1 cellular context compared by ENCODE assay signal in the genomic region with DNA sequence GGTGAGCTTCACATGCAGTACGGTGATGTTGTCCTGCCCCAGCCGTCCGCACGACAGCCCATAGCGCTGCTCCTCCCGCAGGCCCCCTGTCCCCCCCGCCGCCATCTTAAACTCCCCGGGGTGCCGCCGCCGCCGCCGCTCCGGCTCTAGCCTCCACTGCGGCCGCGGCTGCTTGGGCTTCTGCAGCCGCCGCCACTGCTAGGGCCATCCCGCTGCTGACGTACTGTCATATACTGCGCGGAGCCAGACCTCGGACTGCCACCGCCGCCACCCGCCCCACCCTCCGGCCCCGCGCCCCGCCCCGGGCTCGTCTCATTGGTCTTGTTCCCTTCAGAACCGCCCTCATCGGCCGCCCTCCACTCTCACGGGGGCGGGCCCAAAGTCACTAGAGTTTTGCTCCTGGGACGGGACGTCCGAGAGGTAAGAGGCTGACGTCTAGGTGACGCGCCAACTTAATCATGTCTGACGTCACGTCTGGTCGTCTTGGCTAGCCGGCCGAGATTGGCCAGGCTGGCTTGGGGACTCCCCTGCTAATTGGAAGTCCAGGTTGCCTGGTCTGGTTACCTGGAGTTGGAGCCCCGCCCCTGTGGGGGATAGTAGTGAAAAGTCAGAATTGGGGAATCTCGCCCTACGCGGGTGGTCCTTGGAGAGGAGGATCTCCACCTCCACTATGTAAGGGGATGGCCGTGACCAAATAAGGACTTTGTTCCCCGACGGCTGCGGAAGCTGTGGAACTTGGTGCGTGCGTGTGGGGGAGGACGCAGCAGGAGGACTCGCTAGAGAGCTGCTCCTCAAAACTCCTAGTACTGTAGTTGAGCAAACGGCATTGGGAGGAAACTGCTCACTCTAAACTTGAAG.
TF ChIP-seq lines count a peak whose summit lies in the region.

A gene (minus strand): TSS at position 235 of the 858 bp plus-strand sequence. CDS start 130 bp downstream, at position 105.

TF ChIP-seq in HEK293, 187 proteins besides CTCF, POLR2A, EP300 and RAD21 (continued from another document and continues in another):
- TF ChIP-seq, protein P1, sequence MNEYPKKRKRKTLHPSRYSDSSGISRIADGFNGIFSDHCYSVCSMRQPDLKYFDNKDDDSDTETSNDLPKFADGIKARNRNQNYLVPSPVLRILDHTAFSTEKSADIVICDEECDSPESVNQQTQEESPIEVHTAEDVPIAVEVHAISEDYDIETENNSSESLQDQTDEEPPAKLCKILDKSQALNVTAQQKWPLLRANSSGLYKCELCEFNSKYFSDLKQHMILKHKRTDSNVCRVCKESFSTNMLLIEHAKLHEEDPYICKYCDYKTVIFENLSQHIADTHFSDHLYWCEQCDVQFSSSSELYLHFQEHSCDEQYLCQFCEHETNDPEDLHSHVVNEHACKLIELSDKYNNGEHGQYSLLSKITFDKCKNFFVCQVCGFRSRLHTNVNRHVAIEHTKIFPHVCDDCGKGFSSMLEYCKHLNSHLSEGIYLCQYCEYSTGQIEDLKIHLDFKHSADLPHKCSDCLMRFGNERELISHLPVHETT (tag by site-specific recombination; IDR thresholded peaks at IDR 0.05) = 0 out of 2 replicates have a peak, but pooled peaks have one; percentile 23
- TF ChIP-seq ZNF24 (tag by site-specific recombination; IDR thresholded peaks at IDR 0.05) = peak; percentile 63; the same call in 1 of the 2 replicates
- TF ChIP-seq ZNF629 (tag by site-specific recombination; IDR thresholded peaks at IDR 0.05) = peak; percentile 100
- TF ChIP-seq GLIS2 (tag by site-specific recombination; IDR thresholded peaks at IDR 0.05) = peak; percentile 79
- TF ChIP-seq ZNF311 (tag by site-specific recombination; IDR thresholded peaks at IDR 0.05; ENCODE audit: borderline replicate concordance) = no peak
- TF ChIP-seq ZNF341 (tag by site-specific recombination; IDR thresholded peaks at IDR 0.05; ENCODE audit: low read depth) = no peak; the same call in 1 of the 2 replicates
- TF ChIP-seq ZFP37 (tag by site-specific recombination; IDR thresholded peaks at IDR 0.05) = peak; percentile 35; the same call in 1 of the 2 replicates
- no peak for TF ChIP-seq ZNF292 (tag by site-specific recombination; IDR thresholded peaks at IDR 0.05; ENCODE audit: borderline replicate concordance, low read depth)
- TF ChIP-seq, protein P2, sequence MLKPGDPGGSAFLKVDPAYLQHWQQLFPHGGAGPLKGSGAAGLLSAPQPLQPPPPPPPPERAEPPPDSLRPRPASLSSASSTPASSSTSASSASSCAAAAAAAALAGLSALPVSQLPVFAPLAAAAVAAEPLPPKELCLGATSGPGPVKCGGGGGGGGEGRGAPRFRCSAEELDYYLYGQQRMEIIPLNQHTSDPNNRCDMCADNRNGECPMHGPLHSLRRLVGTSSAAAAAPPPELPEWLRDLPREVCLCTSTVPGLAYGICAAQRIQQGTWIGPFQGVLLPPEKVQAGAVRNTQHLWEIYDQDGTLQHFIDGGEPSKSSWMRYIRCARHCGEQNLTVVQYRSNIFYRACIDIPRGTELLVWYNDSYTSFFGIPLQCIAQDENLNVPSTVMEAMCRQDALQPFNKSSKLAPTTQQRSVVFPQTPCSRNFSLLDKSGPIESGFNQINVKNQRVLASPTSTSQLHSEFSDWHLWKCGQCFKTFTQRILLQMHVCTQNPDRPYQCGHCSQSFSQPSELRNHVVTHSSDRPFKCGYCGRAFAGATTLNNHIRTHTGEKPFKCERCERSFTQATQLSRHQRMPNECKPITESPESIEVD (tag by site-specific recombination; IDR thresholded peaks at IDR 0.05) = no peak
- TF ChIP-seq, protein P3, sequence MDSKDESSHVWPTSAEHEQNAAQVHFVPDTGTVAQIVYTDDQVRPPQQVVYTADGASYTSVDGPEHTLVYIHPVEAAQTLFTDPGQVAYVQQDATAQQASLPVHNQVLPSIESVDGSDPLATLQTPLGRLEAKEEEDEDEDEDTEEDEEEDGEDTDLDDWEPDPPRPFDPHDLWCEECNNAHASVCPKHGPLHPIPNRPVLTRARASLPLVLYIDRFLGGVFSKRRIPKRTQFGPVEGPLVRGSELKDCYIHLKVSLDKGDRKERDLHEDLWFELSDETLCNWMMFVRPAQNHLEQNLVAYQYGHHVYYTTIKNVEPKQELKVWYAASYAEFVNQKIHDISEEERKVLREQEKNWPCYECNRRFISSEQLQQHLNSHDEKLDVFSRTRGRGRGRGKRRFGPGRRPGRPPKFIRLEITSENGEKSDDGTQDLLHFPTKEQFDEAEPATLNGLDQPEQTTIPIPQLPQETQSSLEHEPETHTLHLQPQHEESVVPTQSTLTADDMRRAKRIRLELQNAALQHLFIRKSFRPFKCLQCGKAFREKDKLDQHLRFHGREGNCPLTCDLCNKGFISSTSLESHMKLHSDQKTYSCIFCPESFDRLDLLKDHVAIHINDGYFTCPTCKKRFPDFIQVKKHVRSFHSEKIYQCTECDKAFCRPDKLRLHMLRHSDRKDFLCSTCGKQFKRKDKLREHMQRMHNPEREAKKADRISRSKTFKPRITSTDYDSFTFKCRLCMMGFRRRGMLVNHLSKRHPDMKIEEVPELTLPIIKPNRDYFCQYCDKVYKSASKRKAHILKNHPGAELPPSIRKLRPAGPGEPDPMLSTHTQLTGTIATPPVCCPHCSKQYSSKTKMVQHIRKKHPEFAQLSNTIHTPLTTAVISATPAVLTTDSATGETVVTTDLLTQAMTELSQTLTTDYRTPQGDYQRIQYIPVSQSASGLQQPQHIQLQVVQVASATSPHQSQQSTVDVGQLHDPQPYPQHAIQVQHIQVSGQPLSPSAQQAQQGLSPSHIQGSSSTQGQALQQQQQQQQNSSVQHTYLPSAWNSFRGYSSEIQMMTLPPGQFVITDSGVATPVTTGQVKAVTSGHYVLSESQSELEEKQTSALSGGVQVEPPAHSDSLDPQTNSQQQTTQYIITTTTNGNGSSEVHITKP (tag by site-specific recombination; IDR thresholded peaks at IDR 0.05) = peak; percentile 81
- peak; percentile 72 for TF ChIP-seq PRDM1 (tag by site-specific recombination; IDR thresholded peaks at IDR 0.05)
- peak; percentile 98 for TF ChIP-seq ZNF366 (tag by site-specific recombination; conservative IDR thresholded peaks at IDR 0.05)
- no peak for TF ChIP-seq ZNF768 (tag by site-specific recombination; IDR thresholded peaks at IDR 0.05)
- TF ChIP-seq, protein P4, sequence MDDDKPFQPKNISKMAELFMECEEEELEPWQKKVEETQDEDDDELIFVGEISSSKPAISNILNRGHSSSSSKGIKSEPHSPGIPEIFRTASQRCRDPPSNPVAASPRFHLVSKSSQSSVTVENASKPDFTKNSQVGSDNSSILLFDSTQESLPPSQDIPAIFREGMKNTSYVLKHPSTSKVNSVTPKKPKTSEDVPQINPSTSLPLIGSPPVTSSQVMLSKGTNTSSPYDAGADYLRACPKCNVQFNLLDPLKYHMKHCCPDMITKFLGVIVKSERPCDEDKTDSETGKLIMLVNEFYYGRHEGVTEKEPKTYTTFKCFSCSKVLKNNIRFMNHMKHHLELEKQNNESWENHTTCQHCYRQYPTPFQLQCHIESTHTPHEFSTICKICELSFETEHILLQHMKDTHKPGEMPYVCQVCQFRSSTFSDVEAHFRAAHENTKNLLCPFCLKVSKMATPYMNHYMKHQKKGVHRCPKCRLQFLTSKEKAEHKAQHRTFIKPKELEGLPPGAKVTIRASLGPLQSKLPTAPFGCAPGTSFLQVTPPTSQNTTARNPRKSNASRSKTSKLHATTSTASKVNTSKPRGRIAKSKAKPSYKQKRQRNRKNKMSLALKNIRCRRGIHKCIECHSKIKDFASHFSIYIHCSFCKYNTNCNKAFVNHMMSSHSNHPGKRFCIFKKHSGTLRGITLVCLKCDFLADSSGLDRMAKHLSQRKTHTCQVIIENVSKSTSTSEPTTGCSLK (tag by site-specific recombination; IDR thresholded peaks at IDR 0.05) = no peak
- TF ChIP-seq TRIM28 (IDR thresholded peaks at IDR 0.05; ENCODE audit: borderline replicate concordance, low read length) = no peak
- no peak for TF ChIP-seq REPIN1 (tag by site-specific recombination; IDR thresholded peaks at IDR 0.05; ENCODE audit: low read depth)
- 0 out of 2 replicates have a peak, but pooled peaks have one; percentile 42 for TF ChIP-seq ZBTB8A (tag by site-specific recombination; IDR thresholded peaks at IDR 0.05)
- TF ChIP-seq ZBTB1 (tag by site-specific recombination; IDR thresholded peaks at IDR 0.05) = no peak
- TF ChIP-seq ZBTB17 (tag by site-specific recombination; IDR thresholded peaks at IDR 0.05) = peak; percentile 54; the same call in 1 of the 2 replicates
- TF ChIP-seq, protein P5, sequence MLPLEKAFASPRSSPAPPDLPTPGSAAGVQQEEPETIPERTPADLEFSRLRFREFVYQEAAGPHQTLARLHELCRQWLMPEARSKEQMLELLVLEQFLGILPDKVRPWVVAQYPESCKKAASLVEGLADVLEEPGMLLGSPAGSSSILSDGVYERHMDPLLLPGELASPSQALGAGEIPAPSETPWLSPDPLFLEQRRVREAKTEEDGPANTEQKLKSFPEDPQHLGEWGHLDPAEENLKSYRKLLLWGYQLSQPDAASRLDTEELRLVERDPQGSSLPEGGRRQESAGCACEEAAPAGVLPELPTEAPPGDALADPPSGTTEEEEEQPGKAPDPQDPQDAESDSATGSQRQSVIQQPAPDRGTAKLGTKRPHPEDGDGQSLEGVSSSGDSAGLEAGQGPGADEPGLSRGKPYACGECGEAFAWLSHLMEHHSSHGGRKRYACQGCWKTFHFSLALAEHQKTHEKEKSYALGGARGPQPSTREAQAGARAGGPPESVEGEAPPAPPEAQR (tag by site-specific recombination; IDR thresholded peaks at IDR 0.05) = no peak
- TF ChIP-seq MEIS1 (CRISPR knock-in tag; IDR thresholded peaks at IDR 0.05; ENCODE audit: borderline replicate concordance) = no peak
- TF ChIP-seq, protein P6, sequence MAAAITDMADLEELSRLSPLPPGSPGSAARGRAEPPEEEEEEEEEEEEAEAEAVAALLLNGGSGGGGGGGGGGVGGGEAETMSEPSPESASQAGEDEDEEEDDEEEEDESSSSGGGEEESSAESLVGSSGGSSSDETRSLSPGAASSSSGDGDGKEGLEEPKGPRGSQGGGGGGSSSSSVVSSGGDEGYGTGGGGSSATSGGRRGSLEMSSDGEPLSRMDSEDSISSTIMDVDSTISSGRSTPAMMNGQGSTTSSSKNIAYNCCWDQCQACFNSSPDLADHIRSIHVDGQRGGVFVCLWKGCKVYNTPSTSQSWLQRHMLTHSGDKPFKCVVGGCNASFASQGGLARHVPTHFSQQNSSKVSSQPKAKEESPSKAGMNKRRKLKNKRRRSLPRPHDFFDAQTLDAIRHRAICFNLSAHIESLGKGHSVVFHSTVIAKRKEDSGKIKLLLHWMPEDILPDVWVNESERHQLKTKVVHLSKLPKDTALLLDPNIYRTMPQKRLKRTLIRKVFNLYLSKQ (tag by site-specific recombination; IDR thresholded peaks at IDR 0.05; ENCODE audit: borderline replicate concordance) = no peak
- TF ChIP-seq, protein P7, sequence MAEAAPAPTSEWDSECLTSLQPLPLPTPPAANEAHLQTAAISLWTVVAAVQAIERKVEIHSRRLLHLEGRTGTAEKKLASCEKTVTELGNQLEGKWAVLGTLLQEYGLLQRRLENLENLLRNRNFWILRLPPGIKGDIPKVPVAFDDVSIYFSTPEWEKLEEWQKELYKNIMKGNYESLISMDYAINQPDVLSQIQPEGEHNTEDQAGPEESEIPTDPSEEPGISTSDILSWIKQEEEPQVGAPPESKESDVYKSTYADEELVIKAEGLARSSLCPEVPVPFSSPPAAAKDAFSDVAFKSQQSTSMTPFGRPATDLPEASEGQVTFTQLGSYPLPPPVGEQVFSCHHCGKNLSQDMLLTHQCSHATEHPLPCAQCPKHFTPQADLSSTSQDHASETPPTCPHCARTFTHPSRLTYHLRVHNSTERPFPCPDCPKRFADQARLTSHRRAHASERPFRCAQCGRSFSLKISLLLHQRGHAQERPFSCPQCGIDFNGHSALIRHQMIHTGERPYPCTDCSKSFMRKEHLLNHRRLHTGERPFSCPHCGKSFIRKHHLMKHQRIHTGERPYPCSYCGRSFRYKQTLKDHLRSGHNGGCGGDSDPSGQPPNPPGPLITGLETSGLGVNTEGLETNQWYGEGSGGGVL (tag by site-specific recombination; IDR thresholded peaks at IDR 0.05) = peak; percentile 81
- no peak for TF ChIP-seq ZNF324 (tag by site-specific recombination; IDR thresholded peaks at IDR 0.05)
- 0 out of 2 replicates have a peak, but pooled peaks have one; percentile 46 for TF ChIP-seq ZNF121 (tag by site-specific recombination; IDR thresholded peaks at IDR 0.05)
- TF ChIP-seq RBAK (tag by site-specific recombination; IDR thresholded peaks at IDR 0.05) = no peak
- TF ChIP-seq, protein P8, sequence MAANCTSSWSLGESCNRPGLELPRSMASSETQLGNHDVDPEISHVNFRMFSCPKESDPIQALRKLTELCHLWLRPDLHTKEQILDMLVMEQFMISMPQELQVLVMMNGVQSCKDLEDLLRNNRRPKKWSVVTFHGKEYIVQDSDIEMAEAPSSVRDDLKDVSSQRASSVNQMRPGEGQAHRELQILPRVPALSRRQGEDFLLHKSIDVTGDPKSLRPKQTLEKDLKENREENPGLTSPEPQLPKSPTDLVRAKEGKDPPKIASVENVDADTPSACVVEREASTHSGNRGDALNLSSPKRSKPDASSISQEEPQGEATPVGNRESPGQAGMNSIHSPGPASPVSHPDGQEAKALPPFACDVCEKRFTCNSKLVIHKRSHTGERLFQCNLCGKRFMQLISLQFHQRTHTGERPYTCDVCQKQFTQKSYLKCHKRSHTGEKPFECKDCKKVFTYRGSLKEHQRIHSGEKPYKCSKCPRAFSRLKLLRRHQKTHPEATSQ (tag by site-specific recombination; IDR thresholded peaks at IDR 0.05) = no peak; the same call in 1 of the 2 replicates
- TF ChIP-seq YY2 (tag by site-specific recombination; IDR thresholded peaks at IDR 0.05) = no peak
- TF ChIP-seq ZNF548 (tag by site-specific recombination; IDR thresholded peaks at IDR 0.05) = no peak
- TF ChIP-seq ZXDB (tag by site-specific recombination; IDR thresholded peaks at IDR 0.05) = peak; percentile 74
- no peak for TF ChIP-seq GLI2 (tag by site-specific recombination; IDR thresholded peaks at IDR 0.05; ENCODE audit: borderline replicate concordance, low read depth)
- 0 out of 2 replicates have a peak, but pooled peaks have one; percentile 49 for TF ChIP-seq ZNF184 (tag by site-specific recombination; IDR thresholded peaks at IDR 0.05)
- TF ChIP-seq ZNF561 (tag by site-specific recombination; IDR thresholded peaks at IDR 0.05; ENCODE audit: borderline replicate concordance) = peak; percentile 53; the same call in 1 of the 2 replicates
- no peak for TF ChIP-seq ZNF202 (tag by site-specific recombination; IDR thresholded peaks at IDR 0.05; ENCODE audit: borderline replicate concordance)
